ENCODE assay signal across 29 cellular contexts in genomic region chr22:22120160-22120559, GRCh38.
"Had no signal": no experiment of that assay in that cellular context is flagged by ENCODE, and none has a peak within 500 bp of the region (broad histone marks: within the 10 kb centered on the region; RNA-seq: fewer than 3 reads in every experiment).

No MANE protein-coding gene starts in this region.

- H3K4me1 Mint-ChIP-seq: stimulated activated effector memory CD8-positive, alpha-beta T cell treated with anti-CD3 and anti-CD28 coated beads, Interleukin-12 subunit alpha, Interleukin-12 subunit beta, amount 100 ng/mL, for 72 hours; stimulated activated naive CD8-positive, alpha-beta T cell treated with anti-CD3 and anti-CD28 coated beads, Interleukin-15, amount 100 ng/mL, for 72 hours had no signal

- H3K36me3 Mint-ChIP-seq: type B pancreatic cell had no signal

- FAIRE-seq: urothelium cell line had no signal

- DNase-seq: stimulated activated CD4-positive, alpha-beta T cell treated with anti-CD3 and anti-CD28 coated beads, Interleukin-2, amount 100 ng/mL, for 48 hours; stimulated activated CD4-positive, alpha-beta T cell treated with anti-CD3 and anti-CD28 coated beads, Interleukin-4, amount 100 ng/mL, for 1 hour; stimulated activated CD4-positive, alpha-beta T cell treated with anti-CD3 and anti-CD28 coated beads, Interleukin-4, amount 100 ng/mL, for 24 hours; stimulated activated CD4-positive, alpha-beta T cell treated with anti-CD3 and anti-CD28 coated beads, Interleukin-4, amount 100 ng/mL, for 4 hours; stimulated activated CD8-positive, alpha-beta memory T cell treated with anti-CD3 and anti-CD28 coated beads, Interleukin-4, amount 100 ng/mL, for 48 hours; stimulated activated naive B cell treated with anti-CD40 and anti-IgM and Interleukin-4, amounts not matched to agents 10 μg/mL and 1 μg/mL and 100 μg/mL, for 72 hours; stimulated activated naive CD4-positive, alpha-beta T cell; stimulated activated naive CD4-positive, alpha-beta T cell treated with Interleukin-2 at 50 U/mL for 16 hours; stimulated activated naive CD8-positive, alpha-beta T cell treated with anti-CD3 and anti-CD28 coated beads, Interleukin-15, amount 100 ng/mL, for 72 hours; stimulated activated naive CD8-positive, alpha-beta T cell treated with anti-CD3 and anti-CD28 coated beads, Interleukin-15, Interleukin-2, amounts not matched to agents 100 U/mL and 50 U/mL, for 24 hours; stomach; substantia nigra; testis; thyroid gland; tibial artery; transverse colon; trophoblast cell; upper lobe of left lung; upper lobe of right lung; uterus had no signal

- H3K36me3 ChIP-seq: stomach, suprapubic skin, thoracic aorta, thyroid gland, tibial artery, tibial nerve, transverse colon, upper lobe of left lung, upper lobe of right lung, uterus, vagina had no signal

- H3K4me3 ChIP-seq: stomach, suprapubic skin, testis, thoracic aorta, thyroid gland, tibial artery, tibial nerve, transverse colon, upper lobe of left lung, upper lobe of right lung, uterus, vagina had no signal

- ATAC-seq: stimulated activated effector memory CD8-positive, alpha-beta T cell treated with anti-CD3 and anti-CD28 coated beads, Interleukin-12 subunit alpha, Interleukin-12 subunit beta, amount 100 ng/mL, for 72 hours; stimulated activated memory B cell treated with anti-CD40 and anti-IgM and Interleukin-4, amounts not matched to agents 10 μg/mL and 1 μg/mL and 100 μg/mL, for 72 hours; stimulated activated naive B cell treated with anti-CD40 and anti-IgM and Interleukin-4, amounts not matched to agents 10 μg/mL and 1 μg/mL and 100 μg/mL, for 72 hours; stimulated activated naive CD8-positive, alpha-beta T cell treated with anti-CD3 and anti-CD28 coated beads, Interleukin-15, amount 100 ng/mL, for 72 hours; stimulated activated naive CD8-positive, alpha-beta T cell treated with anti-CD3 and anti-CD28 coated beads, Interleukin-15, Interleukin-2, amounts not matched to agents 100 U/mL and 50 U/mL, for 24 hours; upper lobe of right lung had no signal

- H3K27ac ChIP-seq: stomach, suprapubic skin, testis, thoracic aorta, thyroid gland, tibial artery, tibial nerve, transverse colon, upper lobe of left lung, upper lobe of right lung, uterus, vagina had no signal

- H3K27me3 Mint-ChIP-seq: stimulated activated memory B cell treated with anti-CD40 and anti-IgM and Interleukin-4, amounts not matched to agents 10 μg/mL and 1 μg/mL and 100 μg/mL, for 72 hours had no signal

- H3K27me3 ChIP-seq: testis, thyroid gland, uterus, vagina had no signal

- H3K4me1 ChIP-seq: stomach, testis, thyroid gland, tibial nerve, transverse colon, upper lobe of left lung, upper lobe of right lung, uterus, vagina had no signal

- H3K9me3 ChIP-seq: stomach, suprapubic skin, testis, thoracic aorta, thyroid gland, tibial artery, tibial nerve, transverse colon, upper lobe of left lung, upper lobe of right lung, uterus, vagina had no signal

- H3K4me3 Mint-ChIP-seq: stimulated activated effector memory CD8-positive, alpha-beta T cell treated with anti-CD3 and anti-CD28 coated beads, Interleukin-12 subunit alpha, Interleukin-12 subunit beta, amount 100 ng/mL, for 72 hours; stimulated activated memory B cell treated with anti-CD40 and anti-IgM and Interleukin-4, amounts not matched to agents 10 μg/mL and 1 μg/mL and 100 μg/mL, for 72 hours; stimulated activated naive B cell treated with anti-CD40 and anti-IgM and Interleukin-4, amounts not matched to agents 10 μg/mL and 1 μg/mL and 100 μg/mL, for 72 hours; stimulated activated naive CD8-positive, alpha-beta T cell treated with anti-CD3 and anti-CD28 coated beads, Interleukin-15, amount 100 ng/mL, for 72 hours; stimulated activated naive CD8-positive, alpha-beta T cell treated with anti-CD3 and anti-CD28 coated beads, Interleukin-15, Interleukin-2, amounts not matched to agents 100 ng/mL and 50 ng/mL, for 24 hours; type B pancreatic cell had no signal

- H3K9me3 Mint-ChIP-seq: stimulated activated effector memory CD8-positive, alpha-beta T cell treated with anti-CD3 and anti-CD28 coated beads, Interleukin-12 subunit alpha, Interleukin-12 subunit beta, amount 100 ng/mL, for 72 hours; stimulated activated naive CD8-positive, alpha-beta T cell treated with anti-CD3 and anti-CD28 coated beads, Interleukin-15, amount 100 ng/mL, for 72 hours; stimulated activated naive CD8-positive, alpha-beta T cell treated with anti-CD3 and anti-CD28 coated beads, Interleukin-15, Interleukin-2, amounts not matched to agents 100 ng/mL and 50 ng/mL, for 24 hours; type B pancreatic cell had no signal

- H3K27ac Mint-ChIP-seq: stimulated activated effector memory CD8-positive, alpha-beta T cell treated with anti-CD3 and anti-CD28 coated beads, Interleukin-12 subunit alpha, Interleukin-12 subunit beta, amount 100 ng/mL, for 72 hours; stimulated activated naive CD8-positive, alpha-beta T cell treated with anti-CD3 and anti-CD28 coated beads, Interleukin-15, amount 100 ng/mL, for 72 hours; stimulated activated naive CD8-positive, alpha-beta T cell treated with anti-CD3 and anti-CD28 coated beads, Interleukin-15, Interleukin-2, amounts not matched to agents 100 ng/mL and 50 ng/mL, for 24 hours; type B pancreatic cell had no signal
